ENCODE assay signal across 9 cellular contexts in genomic region chr12:107379852-107380567, GRCh38.
A peak's percentile ranks its signal among the peaks of the same experiment; 100 is the strongest.
DNase-seq lines count a peak whose midpoint lies in the region; TF ChIP-seq lines count a peak whose summit lies in the region.
"Had no signal": no experiment of that assay in that cellular context is flagged by ENCODE, and none has a peak within 500 bp of the region (broad histone marks: within the 10 kb centered on the region; RNA-seq: fewer than 3 reads in every experiment).

No MANE protein-coding gene starts in this region.

- peak overlapping the region; percentile 46 for H3K27ac ChIP-seq in VCaP
- peak overlapping the region in 1 of 4 donors; percentile 68 for H3K27ac ChIP-seq in Peyer's patch
- no peak overlapping the region for H3K27ac ChIP-seq in testis

- no peaks in the 10 kb centered on the region for H3K36me3 ChIP-seq in Peyer's patch
- no peaks in the 10 kb centered on the region for H3K36me3 ChIP-seq in testis (ENCODE audit: low read depth, missing control alignments)

- intact Hi-C loops in testis (cut with DNase I; ENCODE audit: low total_unique reads) = no loop called here

- 67% methylated on average over 14 to 15 of the region's 15 CpGs for WGBS in testis, 2 donors

- H3K4me1 ChIP-seq in Peyer's patch = peaks cover 0 to 13% (median 0%) of the 10 kb centered on the region in 4 donors
- no peaks in the 10 kb centered on the region for H3K4me1 ChIP-seq in testis

- no peak overlapping the region for H3K4me3 ChIP-seq in Peyer's patch
- H3K4me3 ChIP-seq in testis = no peak overlapping the region

- TF ChIP-seq POLR2A in Peyer's patch (IDR thresholded peaks at IDR 0.05) (no peak), testis (IDR thresholded peaks at IDR 0.05) (no peak)

- no peaks in the 10 kb centered on the region for H3K9me3 ChIP-seq in Peyer's patch
- no peaks in the 10 kb centered on the region for H3K9me3 ChIP-seq in testis

- peak; percentile 54 for DNase-seq in AG09319 (ENCODE audit: extremely low read depth, low read depth)
- DNase-seq in NCI-H1417 (lab: John Stamatoyannopoulos, UW) = peak; percentile 76 to 91 (median 81)
- peak; percentile 74 for DNase-seq in iris pigment epithelial cell (ENCODE audit: low read depth)
- no peak for DNase-seq in Peyer's patch
- DNase-seq in activated T-cell treated with anti-CD3 and anti-CD28 coated beads for 4 hours = no peak
- no peak for DNase-seq in GDM1 (lab: John Stamatoyannopoulos, UW)
- DNase-seq in testis = no peak
- DNase-seq: left cardiac atrium had no signal

- H3K27me3 ChIP-seq in Peyer's patch (no peaks in the 10 kb centered on the region), testis (no peaks in the 10 kb centered on the region)

- TF ChIP-seq CTCF in AG09319 (IDR thresholded peaks at IDR 0.05; ENCODE audit: low read depth, low read length) = no peak
- no peak for TF ChIP-seq CTCF in VCaP (conservative IDR thresholded peaks at IDR 0.05)
- TF ChIP-seq CTCF in Peyer's patch (IDR thresholded peaks at IDR 0.05) = no peak
- no peak for TF ChIP-seq CTCF in testis (IDR thresholded peaks at IDR 0.05)

Comparison
In these comparisons a context has a peak if more than half of its experiments do, and no peak if none do; other contexts are left out.
1. DNase-seq: peak in AG09319 (single experiment), NCI-H1417 (3 of 3) and iris pigment epithelial cell (single experiment); none in Peyer's patch (0 of 3), activated T-cell treated with anti-CD3 and anti-CD28 coated beads for 4 hours (single experiment), GDM1 (single experiment) and testis (single experiment).